Comparison of ENCODE assay signal across 1 cellular context in the genomic region with DNA sequence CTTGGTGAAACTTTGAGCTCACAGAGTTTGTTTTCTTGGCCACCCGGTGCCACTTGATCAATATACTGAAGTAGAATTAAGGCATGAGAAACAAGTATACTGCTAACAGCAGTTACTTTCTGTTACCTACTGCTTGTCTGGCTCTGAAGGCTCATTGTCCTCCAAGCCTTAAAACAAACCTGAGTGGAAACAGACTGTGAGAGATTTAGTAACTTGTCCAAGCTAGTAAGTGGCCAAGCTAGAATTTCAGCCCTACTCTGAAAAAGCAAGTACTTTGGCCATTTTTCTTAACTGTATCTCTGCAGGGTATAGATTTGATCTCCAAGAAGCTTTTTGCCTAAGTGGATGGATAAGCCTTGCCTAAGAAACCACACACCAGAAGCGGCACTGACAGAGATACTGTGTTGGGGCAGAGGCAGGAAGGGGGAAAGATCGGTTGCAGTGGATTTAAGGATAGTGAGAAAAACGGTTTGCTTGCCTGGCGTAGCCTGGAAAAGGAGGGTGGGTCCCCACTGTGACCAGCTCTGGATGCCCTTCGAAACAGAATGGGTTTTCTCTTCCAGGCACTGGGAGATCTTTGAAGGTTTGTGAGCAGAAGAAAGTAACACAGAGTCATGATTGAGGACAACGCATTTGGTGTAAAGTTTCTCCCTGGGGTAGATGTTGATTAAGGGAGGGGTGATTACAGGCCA.
TF ChIP-seq lines count a peak whose summit lies in the region.

No MANE protein-coding gene starts in this region.

TF ChIP-seq in GM23338, 12 proteins besides CTCF, POLR2A, EP300 and RAD21 (continued from another document):
- TF ChIP-seq EZH2phosphoT487 (IDR thresholded peaks at IDR 0.05; ENCODE audit: unreplicated experiment) (no peak), CREB1 (CRISPR knock-in tag; IDR thresholded peaks at IDR 0.05; ENCODE audit: low read depth) (no peak), POLR2AphosphoS5 (IDR thresholded peaks at IDR 0.05; ENCODE audit: low read depth) (no peak), ZNF114 (CRISPR knock-in tag; IDR thresholded peaks at IDR 0.05) (no peak), EZH2 (IDR thresholded peaks at IDR 0.05; ENCODE audit: low read depth, unreplicated experiment) (no peak), NANOG (IDR thresholded peaks at IDR 0.05; ENCODE audit: borderline replicate concordance) (no peak), ZNF331 (CRISPR knock-in tag; IDR thresholded peaks at IDR 0.05; ENCODE audit: low read depth) (no peak), JUNB (IDR thresholded peaks at IDR 0.05; ENCODE audit: unreplicated experiment) (no peak)
- TF ChIP-seq, protein P1, sequence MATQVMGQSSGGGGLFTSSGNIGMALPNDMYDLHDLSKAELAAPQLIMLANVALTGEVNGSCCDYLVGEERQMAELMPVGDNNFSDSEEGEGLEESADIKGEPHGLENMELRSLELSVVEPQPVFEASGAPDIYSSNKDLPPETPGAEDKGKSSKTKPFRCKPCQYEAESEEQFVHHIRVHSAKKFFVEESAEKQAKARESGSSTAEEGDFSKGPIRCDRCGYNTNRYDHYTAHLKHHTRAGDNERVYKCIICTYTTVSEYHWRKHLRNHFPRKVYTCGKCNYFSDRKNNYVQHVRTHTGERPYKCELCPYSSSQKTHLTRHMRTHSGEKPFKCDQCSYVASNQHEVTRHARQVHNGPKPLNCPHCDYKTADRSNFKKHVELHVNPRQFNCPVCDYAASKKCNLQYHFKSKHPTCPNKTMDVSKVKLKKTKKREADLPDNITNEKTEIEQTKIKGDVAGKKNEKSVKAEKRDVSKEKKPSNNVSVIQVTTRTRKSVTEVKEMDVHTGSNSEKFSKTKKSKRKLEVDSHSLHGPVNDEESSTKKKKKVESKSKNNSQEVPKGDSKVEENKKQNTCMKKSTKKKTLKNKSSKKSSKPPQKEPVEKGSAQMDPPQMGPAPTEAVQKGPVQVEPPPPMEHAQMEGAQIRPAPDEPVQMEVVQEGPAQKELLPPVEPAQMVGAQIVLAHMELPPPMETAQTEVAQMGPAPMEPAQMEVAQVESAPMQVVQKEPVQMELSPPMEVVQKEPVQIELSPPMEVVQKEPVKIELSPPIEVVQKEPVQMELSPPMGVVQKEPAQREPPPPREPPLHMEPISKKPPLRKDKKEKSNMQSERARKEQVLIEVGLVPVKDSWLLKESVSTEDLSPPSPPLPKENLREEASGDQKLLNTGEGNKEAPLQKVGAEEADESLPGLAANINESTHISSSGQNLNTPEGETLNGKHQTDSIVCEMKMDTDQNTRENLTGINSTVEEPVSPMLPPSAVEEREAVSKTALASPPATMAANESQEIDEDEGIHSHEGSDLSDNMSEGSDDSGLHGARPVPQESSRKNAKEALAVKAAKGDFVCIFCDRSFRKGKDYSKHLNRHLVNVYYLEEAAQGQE (IDR thresholded peaks at IDR 0.05; ENCODE audit: unreplicated experiment), result no peak
- TF ChIP-seq, protein P2, sequence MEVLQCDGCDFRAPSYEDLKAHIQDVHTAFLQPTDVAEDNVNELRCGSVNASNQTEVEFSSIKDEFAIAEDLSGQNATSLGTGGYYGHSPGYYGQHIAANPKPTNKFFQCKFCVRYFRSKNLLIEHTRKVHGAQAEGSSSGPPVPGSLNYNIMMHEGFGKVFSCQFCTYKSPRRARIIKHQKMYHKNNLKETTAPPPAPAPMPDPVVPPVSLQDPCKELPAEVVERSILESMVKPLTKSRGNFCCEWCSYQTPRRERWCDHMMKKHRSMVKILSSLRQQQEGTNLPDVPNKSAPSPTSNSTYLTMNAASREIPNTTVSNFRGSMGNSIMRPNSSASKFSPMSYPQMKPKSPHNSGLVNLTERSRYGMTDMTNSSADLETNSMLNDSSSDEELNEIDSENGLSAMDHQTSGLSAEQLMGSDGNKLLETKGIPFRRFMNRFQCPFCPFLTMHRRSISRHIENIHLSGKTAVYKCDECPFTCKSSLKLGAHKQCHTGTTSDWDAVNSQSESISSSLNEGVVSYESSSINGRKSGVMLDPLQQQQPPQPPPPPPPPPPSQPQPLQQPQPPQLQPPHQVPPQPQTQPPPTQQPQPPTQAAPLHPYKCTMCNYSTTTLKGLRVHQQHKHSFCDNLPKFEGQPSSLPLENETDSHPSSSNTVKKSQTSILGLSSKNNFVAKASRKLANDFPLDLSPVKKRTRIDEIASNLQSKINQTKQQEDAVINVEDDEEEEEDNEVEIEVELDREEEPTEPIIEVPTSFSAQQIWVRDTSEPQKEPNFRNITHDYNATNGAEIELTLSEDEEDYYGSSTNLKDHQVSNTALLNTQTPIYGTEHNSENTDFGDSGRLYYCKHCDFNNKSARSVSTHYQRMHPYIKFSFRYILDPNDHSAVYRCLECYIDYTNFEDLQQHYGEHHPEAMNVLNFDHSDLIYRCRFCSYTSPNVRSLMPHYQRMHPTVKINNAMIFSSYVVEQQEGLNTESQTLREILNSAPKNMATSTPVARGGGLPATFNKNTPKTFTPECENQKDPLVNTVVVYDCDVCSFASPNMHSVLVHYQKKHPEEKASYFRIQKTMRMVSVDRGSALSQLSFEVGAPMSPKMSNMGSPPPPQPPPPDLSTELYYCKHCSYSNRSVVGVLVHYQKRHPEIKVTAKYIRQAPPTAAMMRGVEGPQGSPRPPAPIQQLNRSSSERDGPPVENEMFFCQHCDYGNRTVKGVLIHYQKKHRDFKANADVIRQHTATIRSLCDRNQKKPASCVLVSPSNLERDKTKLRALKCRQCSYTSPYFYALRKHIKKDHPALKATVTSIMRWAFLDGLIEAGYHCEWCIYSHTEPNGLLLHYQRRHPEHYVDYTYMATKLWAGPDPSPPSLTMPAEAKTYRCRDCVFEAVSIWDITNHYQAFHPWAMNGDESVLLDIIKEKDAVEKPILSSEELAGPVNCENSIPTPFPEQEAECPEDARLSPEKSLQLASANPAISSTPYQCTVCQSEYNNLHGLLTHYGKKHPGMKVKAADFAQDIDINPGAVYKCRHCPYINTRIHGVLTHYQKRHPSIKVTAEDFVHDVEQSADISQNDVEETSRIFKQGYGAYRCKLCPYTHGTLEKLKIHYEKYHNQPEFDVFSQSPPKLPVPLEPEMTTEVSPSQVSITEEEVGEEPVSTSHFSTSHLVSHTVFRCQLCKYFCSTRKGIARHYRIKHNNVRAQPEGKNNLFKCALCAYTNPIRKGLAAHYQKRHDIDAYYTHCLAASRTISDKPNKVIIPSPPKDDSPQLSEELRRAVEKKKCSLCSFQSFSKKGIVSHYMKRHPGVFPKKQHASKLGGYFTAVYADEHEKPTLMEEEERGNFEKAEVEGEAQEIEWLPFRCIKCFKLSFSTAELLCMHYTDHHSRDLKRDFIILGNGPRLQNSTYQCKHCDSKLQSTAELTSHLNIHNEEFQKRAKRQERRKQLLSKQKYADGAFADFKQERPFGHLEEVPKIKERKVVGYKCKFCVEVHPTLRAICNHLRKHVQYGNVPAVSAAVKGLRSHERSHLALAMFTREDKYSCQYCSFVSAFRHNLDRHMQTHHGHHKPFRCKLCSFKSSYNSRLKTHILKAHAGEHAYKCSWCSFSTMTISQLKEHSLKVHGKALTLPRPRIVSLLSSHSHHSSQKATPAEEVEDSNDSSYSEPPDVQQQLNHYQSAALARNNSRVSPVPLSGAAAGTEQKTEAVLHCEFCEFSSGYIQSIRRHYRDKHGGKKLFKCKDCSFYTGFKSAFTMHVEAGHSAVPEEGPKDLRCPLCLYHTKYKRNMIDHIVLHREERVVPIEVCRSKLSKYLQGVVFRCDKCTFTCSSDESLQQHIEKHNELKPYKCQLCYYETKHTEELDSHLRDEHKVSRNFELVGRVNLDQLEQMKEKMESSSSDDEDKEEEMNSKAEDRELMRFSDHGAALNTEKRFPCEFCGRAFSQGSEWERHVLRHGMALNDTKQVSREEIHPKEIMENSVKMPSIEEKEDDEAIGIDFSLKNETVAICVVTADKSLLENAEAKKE (CRISPR knock-in tag; IDR thresholded peaks at IDR 0.05), result no peak
- TF ChIP-seq, protein P3, sequence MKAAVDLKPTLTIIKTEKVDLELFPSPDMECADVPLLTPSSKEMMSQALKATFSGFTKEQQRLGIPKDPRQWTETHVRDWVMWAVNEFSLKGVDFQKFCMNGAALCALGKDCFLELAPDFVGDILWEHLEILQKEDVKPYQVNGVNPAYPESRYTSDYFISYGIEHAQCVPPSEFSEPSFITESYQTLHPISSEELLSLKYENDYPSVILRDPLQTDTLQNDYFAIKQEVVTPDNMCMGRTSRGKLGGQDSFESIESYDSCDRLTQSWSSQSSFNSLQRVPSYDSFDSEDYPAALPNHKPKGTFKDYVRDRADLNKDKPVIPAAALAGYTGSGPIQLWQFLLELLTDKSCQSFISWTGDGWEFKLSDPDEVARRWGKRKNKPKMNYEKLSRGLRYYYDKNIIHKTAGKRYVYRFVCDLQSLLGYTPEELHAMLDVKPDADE (IDR thresholded peaks at IDR 0.05), result no peak
